Comparison of ENCODE assay signal across 11 cellular contexts in genomic region chr4:153494562-153494961, GRCh38. TPM values are rescaled to one million over a fixed set of nuclear protein-coding genes. Genes with fewer than 3 reads are reported as not detected.
A peak's percentile ranks its signal among the peaks of the same experiment; 100 is the strongest.
DNase-seq lines count a peak whose midpoint lies in the region; ATAC-seq, FAIRE-seq and TF ChIP-seq lines count a peak whose summit lies in the region.
"Had no signal": no experiment of that assay in that cellular context is flagged by ENCODE, and none has a peak within 500 bp of the region (broad histone marks: within the 10 kb centered on the region; RNA-seq: fewer than 3 reads in every experiment).

No MANE protein-coding gene starts in this region.

- 75 to 85% (median 78%) methylated on average over 10 of the region's 10 CpGs for WGBS in heart left ventricle, 4 donors

- peaks cover 93% of the 10 kb centered on the region for H4K20me1 ChIP-seq in DND-41 (ENCODE audit: insufficient read depth, low read length)

- H2AFZ ChIP-seq in DND-41 (ENCODE audit: low read depth, low read length): no peak overlapping the region

- H3K4me1 Mint-ChIP-seq in activated T-helper 2 cell treated with anti-CD3 and anti-CD28 coated beads, Interferon-gamma antibody, Interleukin-2, Interleukin-4, amounts not matched to agents 10 μg/mL and 5 μg/mL and 100 μg/mL, durations not matched to agents 14 hours and 24 hours and 36 hours (ENCODE audit: low read depth): peaks cover 74% of the 10 kb centered on the region
- H3K4me1 Mint-ChIP-seq in natural killer cell treated with Interleukin-12 subunit alpha and Interleukin-12 subunit beta and Interleukin-15 and Interleukin-18, amount 100 ng/mL, for 72 hours (ENCODE audit: low read depth in 2 of 2): peaks cover 66 to 73% of the 10 kb centered on the region in 2 donors

- FAIRE-seq in kidney (lab: Jason Lieb, UNC): no peak
- FAIRE-seq: HTR-8/SVneo had no signal

- H3K36me3 ChIP-seq in DND-41 (ENCODE audit: insufficient read depth, low read length) (peaks cover 93% of the 10 kb centered on the region), HUES48 (ENCODE audit: control insufficient read depth, insufficient read depth, low read length) (no peaks in the 10 kb centered on the region), heart left ventricle (no peaks in the 10 kb centered on the region), kidney (ENCODE audit: control insufficient read depth in 1 of 2, insufficient read depth in 2 of 2, low read length in 2 of 2) (no peaks in the 10 kb centered on the region)

- no peaks in the 10 kb centered on the region for H3K27me3 ChIP-seq in DND-41 (ENCODE audit: insufficient read depth, low read length, poor library complexity)
- H3K27me3 ChIP-seq in HUES48 (ENCODE audit: control insufficient read depth, insufficient read depth, low read length): no peaks in the 10 kb centered on the region
- H3K27me3 ChIP-seq in heart left ventricle: no peaks in the 10 kb centered on the region

- 0 out of 2 replicates have a peak overlapping the region, but pooled peaks have one; percentile 13 for H3K4me2 ChIP-seq in DND-41 (ENCODE audit: insufficient read depth, low read length)

- intact Hi-C loops in activated T-helper 2 cell treated with anti-CD3 and anti-CD28 coated beads, Interferon-gamma antibody, Interleukin-2, Interleukin-4, amounts not matched to agents 10 μg/mL and 5 μg/mL and 100 μg/mL, durations not matched to agents 14 hours and 24 hours and 36 hours (cut with micrococcal nuclease): no loop called here
- intact Hi-C loops in heart left ventricle (cut with DNase I): no loop called here
- intact Hi-C loops in kidney (cut with DNase I): no loop called here

- H3K4me1 ChIP-seq in DND-41 (ENCODE audit: insufficient read depth, low read length): peaks cover 63% of the 10 kb centered on the region
- peaks cover 58% of the 10 kb centered on the region for H3K4me1 ChIP-seq in HUES48 (ENCODE audit: control insufficient read depth, insufficient read depth, low read length)
- H3K4me1 ChIP-seq in heart left ventricle: peaks cover 7 to 64% (median 36%) of the 10 kb centered on the region in 12 donors
- H3K4me1 ChIP-seq in kidney (ENCODE audit: control insufficient read depth in 1 of 2, insufficient read depth in 1 of 2, low read depth in 1 of 2, low read length in 2 of 2): peaks cover 4 to 5% of the 10 kb centered on the region in 2 donors

- peaks cover 31% of the 10 kb centered on the region for H3K36me3 Mint-ChIP-seq in activated T-helper 2 cell treated with anti-CD3 and anti-CD28 coated beads, Interferon-gamma antibody, Interleukin-2, Interleukin-4, amounts not matched to agents 10 μg/mL and 5 μg/mL and 100 μg/mL, durations not matched to agents 14 hours and 24 hours and 36 hours (ENCODE audit: low read depth)
- H3K36me3 Mint-ChIP-seq in natural killer cell treated with Interleukin-12 subunit alpha and Interleukin-12 subunit beta and Interleukin-15 and Interleukin-18, amount 100 ng/mL, for 72 hours: no peaks in the 10 kb centered on the region

- peaks cover 100% of the 10 kb centered on the region for H3K79me2 ChIP-seq in DND-41 (ENCODE audit: insufficient read depth, low read length)

- TF ChIP-seq POLR2A in heart left ventricle (IDR thresholded peaks at IDR 0.05): no peak

- H3K27ac ChIP-seq in DND-41 (ENCODE audit: low read length) (no peak overlapping the region), HUES48 (ENCODE audit: low read depth, low read length) (peak overlapping the region; percentile 4), heart left ventricle (no peak overlapping the region), kidney (ENCODE audit: low read depth in 2 of 2, low read length in 2 of 2) (no peak overlapping the region)

- H3K27me3 Mint-ChIP-seq in activated T-helper 2 cell treated with anti-CD3 and anti-CD28 coated beads, Interferon-gamma antibody, Interleukin-2, Interleukin-4, amounts not matched to agents 10 μg/mL and 5 μg/mL and 100 μg/mL, durations not matched to agents 14 hours and 24 hours and 36 hours (ENCODE audit: low read depth): no peaks in the 10 kb centered on the region
- no peaks in the 10 kb centered on the region for H3K27me3 Mint-ChIP-seq in natural killer cell treated with Interleukin-12 subunit alpha and Interleukin-12 subunit beta and Interleukin-15 and Interleukin-18, amount 100 ng/mL, for 72 hours

- ATAC-seq in DND-41 (ENCODE audit: insufficient read depth, low read depth) (no peak), GM18870 (IDR thresholded peaks at IDR 0.05; ENCODE audit: unreplicated experiment) (no peak), heart left ventricle (no peak)
- ATAC-seq in natural killer cell treated with Interleukin-12 subunit alpha and Interleukin-12 subunit beta and Interleukin-15 and Interleukin-18, amount 100 ng/mL, for 72 hours: no peak

- no peak for DNase-seq in DND-41
- no peak for DNase-seq in activated T-helper 2 cell treated with anti-CD3 and anti-CD28 coated beads, Interferon-gamma antibody, Interleukin-2, Interleukin-4, amounts not matched to agents 10 μg/mL and 5 μg/mL and 100 μg/mL, durations not matched to agents 14 hours and 24 hours and 36 hours (ENCODE audit: low spot score)
- DNase-seq in natural killer cell treated with Interleukin-12 subunit alpha and Interleukin-12 subunit beta and Interleukin-15 and Interleukin-18, amount 100 ng/mL, for 72 hours (ENCODE audit: low spot score): peak; percentile 45
- no peak for DNase-seq in heart left ventricle
- DNase-seq in kidney: no peak
- DNase-seq in SKM-1 (lab: John Stamatoyannopoulos, UW; ENCODE audit: unreplicated experiment): no peak
- DNase-seq: activated CD4-positive, CD25-positive, alpha-beta regulatory T cell had no signal

- peak overlapping the region; percentile 55 for H3K27ac Mint-ChIP-seq in activated T-helper 2 cell treated with anti-CD3 and anti-CD28 coated beads, Interferon-gamma antibody, Interleukin-2, Interleukin-4, amounts not matched to agents 10 μg/mL and 5 μg/mL and 100 μg/mL, durations not matched to agents 14 hours and 24 hours and 36 hours
- H3K27ac Mint-ChIP-seq in natural killer cell treated with Interleukin-12 subunit alpha and Interleukin-12 subunit beta and Interleukin-15 and Interleukin-18, amount 100 ng/mL, for 72 hours: peak overlapping the region; percentile 17 to 87

- H3K4me3 ChIP-seq in DND-41 (ENCODE audit: low read depth in 1 of 2, low read length in 2 of 2) (no peak overlapping the region), HUES48 (ENCODE audit: low read depth, low read length) (no peak overlapping the region), heart left ventricle (no peak overlapping the region), kidney (ENCODE audit: low read length in 2 of 2) (no peak overlapping the region)
- H3K4me3 ChIP-seq: lung had no signal

- no peak overlapping the region for H3K4me3 Mint-ChIP-seq in activated T-helper 2 cell treated with anti-CD3 and anti-CD28 coated beads, Interferon-gamma antibody, Interleukin-2, Interleukin-4, amounts not matched to agents 10 μg/mL and 5 μg/mL and 100 μg/mL, durations not matched to agents 14 hours and 24 hours and 36 hours (ENCODE audit: low read depth)
- H3K4me3 Mint-ChIP-seq in natural killer cell treated with Interleukin-12 subunit alpha and Interleukin-12 subunit beta and Interleukin-15 and Interleukin-18, amount 100 ng/mL, for 72 hours: no peak overlapping the region

- H3K9me3 ChIP-seq in DND-41 (ENCODE audit: insufficient read depth, low read length, severe bottlenecking) (no peaks in the 10 kb centered on the region), HUES48 (ENCODE audit: control insufficient read depth, insufficient read depth, low read length) (no peaks in the 10 kb centered on the region), heart left ventricle (no peaks in the 10 kb centered on the region), kidney (ENCODE audit: control insufficient read depth in 1 of 2, low read length in 2 of 2) (no peaks in the 10 kb centered on the region)

- no peak for TF ChIP-seq CTCF in DND-41 (IDR thresholded peaks at IDR 0.05; ENCODE audit: borderline replicate concordance, extremely low read depth, low read length, poor library complexity, severe bottlenecking)
- no peak for TF ChIP-seq CTCF in heart left ventricle (IDR thresholded peaks at IDR 0.05)
- no peak for TF ChIP-seq CTCF in kidney (IDR thresholded peaks at IDR 0.05; ENCODE audit: borderline replicate concordance, extremely low read depth, insufficient read depth)

- H3K9ac ChIP-seq in DND-41 (ENCODE audit: low read depth, low read length): no peak overlapping the region
- H3K9ac ChIP-seq in HUES48 (ENCODE audit: low read depth, low read length): no peak overlapping the region
- no peak overlapping the region for H3K9ac ChIP-seq in kidney (ENCODE audit: low read length in 2 of 2)

- H3K9me3 Mint-ChIP-seq in activated T-helper 2 cell treated with anti-CD3 and anti-CD28 coated beads, Interferon-gamma antibody, Interleukin-2, Interleukin-4, amounts not matched to agents 10 μg/mL and 5 μg/mL and 100 μg/mL, durations not matched to agents 14 hours and 24 hours and 36 hours: no peaks in the 10 kb centered on the region
- no peaks in the 10 kb centered on the region for H3K9me3 Mint-ChIP-seq in natural killer cell treated with Interleukin-12 subunit alpha and Interleukin-12 subunit beta and Interleukin-15 and Interleukin-18, amount 100 ng/mL, for 72 hours

RNA-seq across cellular contexts. Expression of gene TMEM131L, which starts 28.4 kb away (rescaled TPM):
- 28.1 and 29.7 TPM in 2 replicates for total RNA-seq in activated T-helper 2 cell treated with anti-CD3 and anti-CD28 coated beads, Interferon-gamma antibody, Interleukin-2, Interleukin-4, amounts not matched to agents 10 μg/mL and 5 μg/mL and 100 μg/mL, durations not matched to agents 14 hours and 24 hours and 36 hours
- total RNA-seq in natural killer cell treated with Interleukin-12 subunit alpha and Interleukin-12 subunit beta and Interleukin-15 and Interleukin-18, amount 100 ng/mL, for 72 hours: 10 to 100 TPM; 35.8 to 42.3 TPM
- total RNA-seq in heart left ventricle (10 to 100 TPM; 10.9 to 22.2 (median 19.9) TPM), kidney (17.0 TPM)
- polyA plus RNA-seq in heart left ventricle (1 to 10 TPM; 3.8 TPM), kidney (ENCODE audit: insufficient read depth, low read depth, low replicate concordance) (3.0 TPM)
